Comparison of ENCODE assay signal across 1 cellular context in genomic region chr11:61610905-61611304, GRCh38.
TF ChIP-seq lines count a peak whose summit lies in the region.

No MANE protein-coding gene starts in this region.

TF ChIP-seq in H1, 55 proteins besides CTCF, POLR2A, EP300 and RAD21:
- no peak for TF ChIP-seq CBX5 (IDR thresholded peaks at IDR 0.05; ENCODE audit: low read depth, low read length)
- no peak for TF ChIP-seq KDM5A (IDR thresholded peaks at IDR 0.05; ENCODE audit: low read length)
- no peak for TF ChIP-seq EGR1 (IDR thresholded peaks at IDR 0.05; ENCODE audit: borderline replicate concordance, low read depth, low read length)
- TF ChIP-seq ASH2L (IDR thresholded peaks at IDR 0.05; ENCODE audit: low read length): no peak
- TF ChIP-seq YY1 (IDR thresholded peaks at IDR 0.05; ENCODE audit: low read depth, low read length): no peak
- no peak for TF ChIP-seq MAX (IDR thresholded peaks at IDR 0.05)
- no peak for TF ChIP-seq RBBP5 (IDR thresholded peaks at IDR 0.05; ENCODE audit: borderline replicate concordance, low read depth, low read length)
- TF ChIP-seq MAFK (IDR thresholded peaks at IDR 0.05; ENCODE audit: low read depth, low read length): no peak
- TF ChIP-seq TCF12 (IDR thresholded peaks at IDR 0.05; ENCODE audit: low read depth, low read length): no peak
- TF ChIP-seq TAF7 (optimal IDR thresholded peaks at IDR 0.05; ENCODE audit: borderline replicate concordance, low read depth, low read length): no peak
